ENCODE assay signal across 22 cellular contexts in the genomic region with DNA sequence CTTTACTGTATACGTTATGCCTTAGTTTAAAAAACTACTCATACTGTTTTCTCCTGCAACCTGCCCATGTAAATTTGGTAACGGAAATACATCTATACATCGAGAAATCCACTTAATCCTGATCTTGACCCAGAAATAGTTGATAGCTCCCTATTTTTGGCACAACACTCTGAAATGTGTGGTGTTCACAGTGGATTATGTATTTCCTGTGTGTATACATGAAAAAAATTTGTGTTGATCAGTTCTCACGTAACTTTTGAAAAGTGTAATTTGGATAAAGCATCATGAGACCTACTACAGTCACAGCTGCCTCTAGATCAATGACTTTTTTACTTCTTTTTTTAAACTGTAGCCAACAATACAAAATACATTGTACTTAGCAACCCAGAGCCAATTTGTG.
DNase-seq lines count a peak whose midpoint lies in the region; ATAC-seq and TF ChIP-seq lines count a peak whose summit lies in the region.
"Had no signal": no experiment of that assay in that cellular context is flagged by ENCODE, and none has a peak within 500 bp of the region (broad histone marks: within the 10 kb centered on the region; RNA-seq: fewer than 3 reads in every experiment).

No MANE protein-coding gene starts in this region.

- H3K4me1 ChIP-seq in CD4-positive, alpha-beta memory T cell (ENCODE audit: insufficient read depth, low read length), result no peaks in the 10 kb centered on the region
- peaks cover 10% of the 10 kb centered on the region for H3K4me1 ChIP-seq in upper lobe of right lung

- H3K36me3 Mint-ChIP-seq in T-helper 2 cell treated with Interferon-gamma antibody and Interleukin-4, amounts not matched to agents 5 μg/mL and 100 μg/mL, for 36 hours (ENCODE audit: low read depth), result peaks cover 15% of the 10 kb centered on the region
- peaks cover 8 to 12% of the 10 kb centered on the region in 2 donors for H3K36me3 Mint-ChIP-seq in CD4-positive, alpha-beta memory T cell
- H3K36me3 Mint-ChIP-seq in activated T-helper 1 cell treated with anti-CD3 and anti-CD28 coated beads, Interleukin-12 subunit alpha, Interleukin-12 subunit beta, Interleukin-2, Interleukin-4 antibody, amounts not matched to agents 30 ng/mL and 10 ng/mL and 1 ng/mL, durations not matched to agents 14 hours and 24 hours and 36 hours (ENCODE audit: low read depth), result peaks cover 12% of the 10 kb centered on the region
- H3K36me3 Mint-ChIP-seq in mesothelial cell of epicardium, result peaks cover 8% of the 10 kb centered on the region

- peak overlapping the region; percentile 9 for H3K4me3 Mint-ChIP-seq in T-helper 2 cell treated with Interferon-gamma antibody and Interleukin-4, amounts not matched to agents 5 μg/mL and 100 μg/mL, for 36 hours
- peak overlapping the region; percentile 4 to 66 (median 56) for H3K4me3 Mint-ChIP-seq in CD4-positive, alpha-beta memory T cell
- H3K4me3 Mint-ChIP-seq in activated T-helper 1 cell treated with anti-CD3 and anti-CD28 coated beads, Interleukin-12 subunit alpha, Interleukin-12 subunit beta, Interleukin-2, Interleukin-4 antibody, amounts not matched to agents 30 ng/mL and 10 ng/mL and 1 ng/mL, durations not matched to agents 14 hours and 24 hours and 36 hours, result no peak overlapping the region
- no peak overlapping the region for H3K4me3 Mint-ChIP-seq in mesothelial cell of epicardium
- H3K4me3 Mint-ChIP-seq: IgD-negative memory B cell had no signal

- no peak for DNase-seq in T-helper 2 cell treated with Interferon-gamma antibody and Interleukin-4, amounts not matched to agents 5 μg/mL and 100 μg/mL, for 36 hours (ENCODE audit: low spot score)
- DNase-seq in T-helper 2 cell (no peak), mesothelial cell of epicardium (ENCODE audit: low spot score in 2 of 2, unreplicated experiment in 2 of 2) (no peak), upper lobe of right lung (no peak), GM03348 (ENCODE audit: low spot score) (no peak)
- no peak for DNase-seq in CD4-positive, alpha-beta memory T cell
- DNase-seq in activated T-helper 1 cell treated with anti-CD3 and anti-CD28 coated beads, Interleukin-12 subunit alpha, Interleukin-12 subunit beta, Interleukin-2, Interleukin-4 antibody, amounts not matched to agents 30 ng/mL and 10 ng/mL and 1 ng/mL, durations not matched to agents 14 hours and 24 hours and 36 hours (ENCODE audit: low spot score), result no peak
- DNase-seq: 8988T; C1 segment of cervical spinal cord; colonic mucosa; DMS53; H7; MM.1S; NCI-H1436 treated with DMSO at 0.1 percent for 48 hours; NCI-H69; SHP77; stimulated activated naive CD4-positive, alpha-beta T cell; trophoblast cell had no signal

- H3K9me3 ChIP-seq in CD4-positive, alpha-beta memory T cell (ENCODE audit: control insufficient read depth in 1 of 2, low read length in 2 of 2), result no peaks in the 10 kb centered on the region
- H3K9me3 ChIP-seq in upper lobe of right lung, result no peaks in the 10 kb centered on the region
- H3K9me3 ChIP-seq: colonic mucosa had no signal

- POLR2A ChIA-PET in CD4-positive, alpha-beta memory T cell (lab: Charles Lee; ENCODE audit: partially characterized antibody), result interaction anchor here (0.5 to 3.7 kb wide), 7 partner anchors 9 to 48 kb away, joined by 3 to 20 read pairs (median 5); no protein-coding TSS in a partner anchor

- peak overlapping the region; percentile 1 for H3K27ac ChIP-seq in CD4-positive, alpha-beta memory T cell (ENCODE audit: low read depth, low read length)
- no peak overlapping the region for H3K27ac ChIP-seq in upper lobe of right lung
- H3K27ac ChIP-seq: colonic mucosa, VCaP had no signal

- no peak for TF ChIP-seq CTCF in mesothelial cell of epicardium (IDR thresholded peaks at IDR 0.05; ENCODE audit: unreplicated experiment)
- no peak for TF ChIP-seq CTCF in upper lobe of right lung (IDR thresholded peaks at IDR 0.05)

- intact Hi-C loops in CD4-positive, alpha-beta memory T cell (cut with micrococcal nuclease), result no loop called here
- intact Hi-C loops in activated T-helper 1 cell treated with anti-CD3 and anti-CD28 coated beads, Interleukin-12 subunit alpha, Interleukin-12 subunit beta, Interleukin-2, Interleukin-4 antibody, amounts not matched to agents 30 ng/mL and 10 ng/mL and 1 ng/mL, durations not matched to agents 14 hours and 24 hours and 36 hours (cut with micrococcal nuclease), result no loop called here
- intact Hi-C loops in upper lobe of right lung (cut with DNase I), result no loop called here

- no peaks in the 10 kb centered on the region for H3K27me3 Mint-ChIP-seq in T-helper 2 cell treated with Interferon-gamma antibody and Interleukin-4, amounts not matched to agents 5 μg/mL and 100 μg/mL, for 36 hours (ENCODE audit: low read depth)
- H3K27me3 Mint-ChIP-seq in CD4-positive, alpha-beta memory T cell, result no peaks in the 10 kb centered on the region
- H3K27me3 Mint-ChIP-seq in activated T-helper 1 cell treated with anti-CD3 and anti-CD28 coated beads, Interleukin-12 subunit alpha, Interleukin-12 subunit beta, Interleukin-2, Interleukin-4 antibody, amounts not matched to agents 30 ng/mL and 10 ng/mL and 1 ng/mL, durations not matched to agents 14 hours and 24 hours and 36 hours (ENCODE audit: insufficient read depth), result no peaks in the 10 kb centered on the region
- H3K27me3 Mint-ChIP-seq in mesothelial cell of epicardium (ENCODE audit: low read depth), result no peaks in the 10 kb centered on the region
- H3K27me3 Mint-ChIP-seq: IgD-negative memory B cell had no signal

- no peak overlapping the region for H3K4me3 ChIP-seq in CD4-positive, alpha-beta memory T cell (ENCODE audit: low read length in 2 of 2)
- H3K4me3 ChIP-seq in upper lobe of right lung, result no peak overlapping the region
- H3K4me3 ChIP-seq: colonic mucosa had no signal

- peaks cover 18% of the 10 kb centered on the region for H3K4me1 Mint-ChIP-seq in T-helper 2 cell treated with Interferon-gamma antibody and Interleukin-4, amounts not matched to agents 5 μg/mL and 100 μg/mL, for 36 hours (ENCODE audit: low read depth)
- peaks cover 7 to 16% (median 10%) of the 10 kb centered on the region in 4 donors for H3K4me1 Mint-ChIP-seq in CD4-positive, alpha-beta memory T cell
- H3K4me1 Mint-ChIP-seq in activated T-helper 1 cell treated with anti-CD3 and anti-CD28 coated beads, Interleukin-12 subunit alpha, Interleukin-12 subunit beta, Interleukin-2, Interleukin-4 antibody, amounts not matched to agents 30 ng/mL and 10 ng/mL and 1 ng/mL, durations not matched to agents 14 hours and 24 hours and 36 hours (ENCODE audit: low read depth), result peaks cover 37% of the 10 kb centered on the region
- peaks cover 5% of the 10 kb centered on the region for H3K4me1 Mint-ChIP-seq in mesothelial cell of epicardium

- H3K27ac Mint-ChIP-seq in T-helper 2 cell treated with Interferon-gamma antibody and Interleukin-4, amounts not matched to agents 5 μg/mL and 100 μg/mL, for 36 hours, result no peak overlapping the region
- peak overlapping the region in 6 of 7 donors; percentile 0 to 77 (median 36) for H3K27ac Mint-ChIP-seq in CD4-positive, alpha-beta memory T cell
- peak overlapping the region; percentile 20 for H3K27ac Mint-ChIP-seq in activated T-helper 1 cell treated with anti-CD3 and anti-CD28 coated beads, Interleukin-12 subunit alpha, Interleukin-12 subunit beta, Interleukin-2, Interleukin-4 antibody, amounts not matched to agents 30 ng/mL and 10 ng/mL and 1 ng/mL, durations not matched to agents 14 hours and 24 hours and 36 hours
- H3K27ac Mint-ChIP-seq in mesothelial cell of epicardium, result peak overlapping the region; percentile 23
- H3K27ac Mint-ChIP-seq: IgD-negative memory B cell had no signal

- H3K9me3 Mint-ChIP-seq in T-helper 2 cell treated with Interferon-gamma antibody and Interleukin-4, amounts not matched to agents 5 μg/mL and 100 μg/mL, for 36 hours, result no peaks in the 10 kb centered on the region
- H3K9me3 Mint-ChIP-seq in CD4-positive, alpha-beta memory T cell, result no peaks in the 10 kb centered on the region
- H3K9me3 Mint-ChIP-seq in activated T-helper 1 cell treated with anti-CD3 and anti-CD28 coated beads, Interleukin-12 subunit alpha, Interleukin-12 subunit beta, Interleukin-2, Interleukin-4 antibody, amounts not matched to agents 30 ng/mL and 10 ng/mL and 1 ng/mL, durations not matched to agents 14 hours and 24 hours and 36 hours, result no peaks in the 10 kb centered on the region
- H3K9me3 Mint-ChIP-seq in mesothelial cell of epicardium, result no peaks in the 10 kb centered on the region
- H3K9me3 Mint-ChIP-seq: IgD-negative memory B cell had no signal

- no peaks in the 10 kb centered on the region for H3K36me3 ChIP-seq in CD4-positive, alpha-beta memory T cell (ENCODE audit: insufficient read depth, low read length)
- H3K36me3 ChIP-seq in upper lobe of right lung, result no peaks in the 10 kb centered on the region
- H3K36me3 ChIP-seq: colonic mucosa had no signal

- no peak for ATAC-seq in upper lobe of right lung
- no peak for ATAC-seq in GM18909 (IDR thresholded peaks at IDR 0.05; ENCODE audit: poor library complexity, unreplicated experiment)
- ATAC-seq: sciatic nerve had no signal

- H3K27me3 ChIP-seq in CD4-positive, alpha-beta memory T cell (ENCODE audit: insufficient read depth, low read length), result no peaks in the 10 kb centered on the region
- no peaks in the 10 kb centered on the region for H3K27me3 ChIP-seq in upper lobe of right lung
- H3K27me3 ChIP-seq: colonic mucosa had no signal

- CTCF ChIA-PET in CD4-positive, alpha-beta memory T cell (lab: Charles Lee; ENCODE audit: partially characterized antibody), result interaction anchor here (0.7 to 1.3 kb wide), 2 partner anchors 11 to 29 kb away, joined by 3 to 4 read pairs; no protein-coding TSS in a partner anchor

Comparison
In these comparisons a context has a peak if more than half of its experiments do, and no peak if none do; other contexts are left out.
1. H3K4me3 Mint-ChIP-seq: peak in T-helper 2 cell treated with Interferon-gamma antibody and Interleukin-4, amounts not matched to agents 5 μg/mL and 100 μg/mL, for 36 hours (single experiment) and CD4-positive, alpha-beta memory T cell (8 of 8); none in activated T-helper 1 cell treated with anti-CD3 and anti-CD28 coated beads, Interleukin-12 subunit alpha, Interleukin-12 subunit beta, Interleukin-2, Interleukin-4 antibody, amounts not matched to agents 30 ng/mL and 10 ng/mL and 1 ng/mL, durations not matched to agents 14 hours and 24 hours and 36 hours (single experiment) and mesothelial cell of epicardium (single experiment).